ENCODE assay signal across 1 cellular context in the genomic region with DNA sequence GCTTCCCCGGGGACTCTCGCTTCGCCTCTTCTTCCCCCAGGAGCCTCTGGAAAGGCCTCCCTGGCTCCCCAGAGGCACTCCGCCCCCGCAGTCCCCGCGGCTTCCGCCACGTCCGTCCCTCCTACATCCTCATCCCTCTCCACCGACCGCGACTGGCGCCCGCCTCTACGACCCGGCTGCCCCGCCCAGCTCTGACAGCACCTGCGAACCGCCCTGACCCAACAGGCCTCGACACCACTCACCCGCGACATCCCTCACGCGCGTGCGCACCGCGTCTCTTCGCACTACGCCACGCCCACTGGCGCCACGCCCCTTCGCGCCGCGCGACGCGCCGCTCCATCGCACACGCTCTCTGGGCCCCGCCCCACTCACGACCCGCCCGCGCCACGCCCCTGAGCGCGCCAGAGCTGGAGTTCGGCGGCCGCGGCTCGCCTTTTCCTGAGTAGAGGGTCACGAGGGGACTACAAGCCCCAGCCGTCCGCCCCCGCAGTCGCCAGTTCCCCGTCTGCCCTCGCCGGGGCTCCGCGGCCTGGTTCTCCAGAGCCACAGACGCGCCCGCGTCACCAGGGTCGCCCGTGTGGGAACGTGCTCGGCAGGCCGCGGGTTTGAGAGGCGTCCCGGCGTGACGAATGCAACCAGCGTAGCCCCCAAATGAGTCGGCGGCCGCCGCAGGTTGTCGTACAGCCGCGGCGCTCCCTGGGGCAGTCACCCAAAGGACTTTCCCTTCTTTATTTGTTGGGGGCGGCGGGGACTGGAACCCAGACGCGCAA.
A peak's percentile ranks its signal among the peaks of the same experiment; 100 is the strongest.
TF ChIP-seq lines count a peak whose summit lies in the region.

No MANE protein-coding gene starts in this region.

TF ChIP-seq in HepG2, 621 proteins besides CTCF, POLR2A, EP300 and RAD21 (continued from another document and continues in another):
- no peak for TF ChIP-seq CCAR2 (optimal IDR thresholded peaks at IDR 0.05; ENCODE audit: low read depth, low read length)
- TF ChIP-seq, protein P1, sequence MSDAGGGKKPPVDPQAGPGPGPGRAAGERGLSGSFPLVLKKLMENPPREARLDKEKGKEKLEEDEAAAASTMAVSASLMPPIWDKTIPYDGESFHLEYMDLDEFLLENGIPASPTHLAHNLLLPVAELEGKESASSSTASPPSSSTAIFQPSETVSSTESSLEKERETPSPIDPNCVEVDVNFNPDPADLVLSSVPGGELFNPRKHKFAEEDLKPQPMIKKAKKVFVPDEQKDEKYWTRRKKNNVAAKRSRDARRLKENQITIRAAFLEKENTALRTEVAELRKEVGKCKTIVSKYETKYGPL (CRISPR knock-in tag; IDR thresholded peaks at IDR 0.05) = peak; percentile 59; the same call in 1 of the 2 replicates
- TF ChIP-seq ZNF124 (CRISPR knock-in tag; IDR thresholded peaks at IDR 0.05) = peak; percentile 91
- TF ChIP-seq CREB1 (IDR thresholded peaks at IDR 0.05) = peak; percentile 60; the same call in 1 of the 2 replicates
- TF ChIP-seq CREB1 (CRISPR knock-in tag; IDR thresholded peaks at IDR 0.05) = no peak
- TF ChIP-seq, protein P2, sequence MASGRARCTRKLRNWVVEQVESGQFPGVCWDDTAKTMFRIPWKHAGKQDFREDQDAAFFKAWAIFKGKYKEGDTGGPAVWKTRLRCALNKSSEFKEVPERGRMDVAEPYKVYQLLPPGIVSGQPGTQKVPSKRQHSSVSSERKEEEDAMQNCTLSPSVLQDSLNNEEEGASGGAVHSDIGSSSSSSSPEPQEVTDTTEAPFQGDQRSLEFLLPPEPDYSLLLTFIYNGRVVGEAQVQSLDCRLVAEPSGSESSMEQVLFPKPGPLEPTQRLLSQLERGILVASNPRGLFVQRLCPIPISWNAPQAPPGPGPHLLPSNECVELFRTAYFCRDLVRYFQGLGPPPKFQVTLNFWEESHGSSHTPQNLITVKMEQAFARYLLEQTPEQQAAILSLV (CRISPR knock-in tag; IDR thresholded peaks at IDR 0.05; ENCODE audit: borderline replicate concordance) = peak; percentile 95
- TF ChIP-seq MAZ (IDR thresholded peaks at IDR 0.05; ENCODE audit: borderline replicate concordance, low read depth, low read length) = peak; percentile 57
- TF ChIP-seq MAZ (CRISPR knock-in tag; IDR thresholded peaks at IDR 0.05; ENCODE audit: low read depth) = peak; percentile 98
- TF ChIP-seq, protein P3, sequence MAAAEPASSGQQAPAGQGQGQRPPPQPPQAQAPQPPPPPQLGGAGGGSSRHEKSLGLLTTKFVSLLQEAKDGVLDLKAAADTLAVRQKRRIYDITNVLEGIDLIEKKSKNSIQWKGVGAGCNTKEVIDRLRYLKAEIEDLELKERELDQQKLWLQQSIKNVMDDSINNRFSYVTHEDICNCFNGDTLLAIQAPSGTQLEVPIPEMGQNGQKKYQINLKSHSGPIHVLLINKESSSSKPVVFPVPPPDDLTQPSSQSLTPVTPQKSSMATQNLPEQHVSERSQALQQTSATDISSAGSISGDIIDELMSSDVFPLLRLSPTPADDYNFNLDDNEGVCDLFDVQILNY (CRISPR knock-in tag; conservative IDR thresholded peaks at IDR 0.05) = peak; percentile 83; the same call in 1 of the 2 replicates
- TF ChIP-seq, protein P4, sequence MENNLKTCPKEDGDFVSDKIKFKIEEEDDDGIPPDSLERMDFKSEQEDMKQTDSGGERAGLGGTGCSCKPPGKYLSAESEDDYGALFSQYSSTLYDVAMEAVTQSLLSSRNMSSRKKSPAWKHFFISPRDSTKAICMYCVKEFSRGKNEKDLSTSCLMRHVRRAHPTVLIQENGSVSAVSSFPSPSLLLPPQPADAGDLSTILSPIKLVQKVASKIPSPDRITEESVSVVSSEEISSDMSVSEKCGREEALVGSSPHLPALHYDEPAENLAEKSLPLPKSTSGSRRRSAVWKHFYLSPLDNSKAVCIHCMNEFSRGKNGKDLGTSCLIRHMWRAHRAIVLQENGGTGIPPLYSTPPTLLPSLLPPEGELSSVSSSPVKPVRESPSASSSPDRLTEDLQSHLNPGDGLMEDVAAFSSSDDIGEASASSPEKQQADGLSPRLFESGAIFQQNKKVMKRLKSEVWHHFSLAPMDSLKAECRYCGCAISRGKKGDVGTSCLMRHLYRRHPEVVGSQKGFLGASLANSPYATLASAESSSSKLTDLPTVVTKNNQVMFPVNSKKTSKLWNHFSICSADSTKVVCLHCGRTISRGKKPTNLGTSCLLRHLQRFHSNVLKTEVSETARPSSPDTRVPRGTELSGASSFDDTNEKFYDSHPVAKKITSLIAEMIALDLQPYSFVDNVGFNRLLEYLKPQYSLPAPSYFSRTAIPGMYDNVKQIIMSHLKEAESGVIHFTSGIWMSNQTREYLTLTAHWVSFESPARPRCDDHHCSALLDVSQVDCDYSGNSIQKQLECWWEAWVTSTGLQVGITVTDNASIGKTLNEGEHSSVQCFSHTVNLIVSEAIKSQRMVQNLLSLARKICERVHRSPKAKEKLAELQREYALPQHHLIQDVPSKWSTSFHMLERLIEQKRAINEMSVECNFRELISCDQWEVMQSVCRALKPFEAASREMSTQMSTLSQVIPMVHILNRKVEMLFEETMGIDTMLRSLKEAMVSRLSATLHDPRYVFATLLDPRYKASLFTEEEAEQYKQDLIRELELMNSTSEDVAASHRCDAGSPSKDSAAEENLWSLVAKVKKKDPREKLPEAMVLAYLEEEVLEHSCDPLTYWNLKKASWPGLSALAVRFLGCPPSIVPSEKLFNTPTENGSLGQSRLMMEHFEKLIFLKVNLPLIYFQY (CRISPR knock-in tag; IDR thresholded peaks at IDR 0.05; ENCODE audit: borderline replicate concordance) = peak; percentile 99
- TF ChIP-seq ZNF746 (CRISPR knock-in tag; IDR thresholded peaks at IDR 0.05) = peak; percentile 95
- TF ChIP-seq ZNF660 (CRISPR knock-in tag; IDR thresholded peaks at IDR 0.05; ENCODE audit: borderline replicate concordance, low read depth) = no peak; the same call in 1 of the 2 replicates
- TF ChIP-seq FOXC1 (CRISPR knock-in tag; IDR thresholded peaks at IDR 0.05; ENCODE audit: borderline replicate concordance) = peak; percentile 94; the same call in 1 of the 2 replicates
- TF ChIP-seq POLR2AphosphoS2 (IDR thresholded peaks at IDR 0.05; ENCODE audit: low read depth, low read length) = no peak
- TF ChIP-seq BRD4 (CRISPR knock-in tag; IDR thresholded peaks at IDR 0.05) = peak; percentile 78
- peak; percentile 83 for TF ChIP-seq MED1 (CRISPR knock-in tag; IDR thresholded peaks at IDR 0.05)
- TF ChIP-seq, protein P5, sequence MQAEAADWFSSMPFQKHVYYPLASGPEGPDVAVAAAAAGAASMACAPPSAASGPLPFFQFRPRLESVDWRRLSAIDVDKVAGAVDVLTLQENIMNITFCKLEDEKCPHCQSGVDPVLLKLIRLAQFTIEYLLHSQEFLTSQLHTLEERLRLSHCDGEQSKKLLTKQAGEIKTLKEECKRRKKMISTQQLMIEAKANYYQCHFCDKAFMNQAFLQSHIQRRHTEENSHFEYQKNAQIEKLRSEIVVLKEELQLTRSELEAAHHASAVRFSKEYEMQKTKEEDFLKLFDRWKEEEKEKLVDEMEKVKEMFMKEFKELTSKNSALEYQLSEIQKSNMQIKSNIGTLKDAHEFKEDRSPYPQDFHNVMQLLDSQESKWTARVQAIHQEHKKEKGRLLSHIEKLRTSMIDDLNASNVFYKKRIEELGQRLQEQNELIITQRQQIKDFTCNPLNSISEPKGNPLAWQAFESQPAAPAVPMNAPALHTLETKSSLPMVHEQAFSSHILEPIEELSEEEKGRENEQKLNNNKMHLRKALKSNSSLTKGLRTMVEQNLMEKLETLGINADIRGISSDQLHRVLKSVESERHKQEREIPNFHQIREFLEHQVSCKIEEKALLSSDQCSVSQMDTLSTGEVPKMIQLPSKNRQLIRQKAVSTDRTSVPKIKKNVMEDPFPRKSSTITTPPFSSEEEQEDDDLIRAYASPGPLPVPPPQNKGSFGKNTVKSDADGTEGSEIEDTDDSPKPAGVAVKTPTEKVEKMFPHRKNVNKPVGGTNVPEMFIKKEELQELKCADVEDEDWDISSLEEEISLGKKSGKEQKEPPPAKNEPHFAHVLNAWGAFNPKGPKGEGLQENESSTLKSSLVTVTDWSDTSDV (CRISPR knock-in tag; IDR thresholded peaks at IDR 0.05) = peak; percentile 86
- 0 out of 2 replicates have a peak, but pooled peaks have one; percentile 26 for TF ChIP-seq XBP1 (CRISPR knock-in tag; IDR thresholded peaks at IDR 0.05)
- TF ChIP-seq SNRNP70 (IDR thresholded peaks at IDR 0.05; ENCODE audit: low read depth, low read length) = no peak
- no peak for TF ChIP-seq ZNF775 (CRISPR knock-in tag; IDR thresholded peaks at IDR 0.05; ENCODE audit: borderline replicate concordance)
- TF ChIP-seq, protein P6, sequence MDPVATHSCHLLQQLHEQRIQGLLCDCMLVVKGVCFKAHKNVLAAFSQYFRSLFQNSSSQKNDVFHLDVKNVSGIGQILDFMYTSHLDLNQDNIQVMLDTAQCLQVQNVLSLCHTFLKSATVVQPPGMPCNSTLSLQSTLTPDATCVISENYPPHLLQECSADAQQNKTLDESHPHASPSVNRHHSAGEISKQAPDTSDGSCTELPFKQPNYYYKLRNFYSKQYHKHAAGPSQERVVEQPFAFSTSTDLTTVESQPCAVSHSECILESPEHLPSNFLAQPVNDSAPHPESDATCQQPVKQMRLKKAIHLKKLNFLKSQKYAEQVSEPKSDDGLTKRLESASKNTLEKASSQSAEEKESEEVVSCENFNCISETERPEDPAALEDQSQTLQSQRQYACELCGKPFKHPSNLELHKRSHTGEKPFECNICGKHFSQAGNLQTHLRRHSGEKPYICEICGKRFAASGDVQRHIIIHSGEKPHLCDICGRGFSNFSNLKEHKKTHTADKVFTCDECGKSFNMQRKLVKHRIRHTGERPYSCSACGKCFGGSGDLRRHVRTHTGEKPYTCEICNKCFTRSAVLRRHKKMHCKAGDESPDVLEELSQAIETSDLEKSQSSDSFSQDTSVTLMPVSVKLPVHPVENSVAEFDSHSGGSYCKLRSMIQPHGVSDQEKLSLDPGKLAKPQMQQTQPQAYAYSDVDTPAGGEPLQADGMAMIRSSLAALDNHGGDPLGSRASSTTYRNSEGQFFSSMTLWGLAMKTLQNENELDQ (CRISPR knock-in tag; IDR thresholded peaks at IDR 0.05; ENCODE audit: borderline replicate concordance) = no peak
- TF ChIP-seq ISX (CRISPR knock-in tag; conservative IDR thresholded peaks at IDR 0.05) = no peak; the same call in none of the 2 replicates
- TF ChIP-seq, protein P7, sequence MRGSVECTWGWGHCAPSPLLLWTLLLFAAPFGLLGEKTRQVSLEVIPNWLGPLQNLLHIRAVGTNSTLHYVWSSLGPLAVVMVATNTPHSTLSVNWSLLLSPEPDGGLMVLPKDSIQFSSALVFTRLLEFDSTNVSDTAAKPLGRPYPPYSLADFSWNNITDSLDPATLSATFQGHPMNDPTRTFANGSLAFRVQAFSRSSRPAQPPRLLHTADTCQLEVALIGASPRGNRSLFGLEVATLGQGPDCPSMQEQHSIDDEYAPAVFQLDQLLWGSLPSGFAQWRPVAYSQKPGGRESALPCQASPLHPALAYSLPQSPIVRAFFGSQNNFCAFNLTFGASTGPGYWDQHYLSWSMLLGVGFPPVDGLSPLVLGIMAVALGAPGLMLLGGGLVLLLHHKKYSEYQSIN (CRISPR knock-in tag; IDR thresholded peaks at IDR 0.05; ENCODE audit: borderline replicate concordance) = no peak
- TF ChIP-seq, protein P8, sequence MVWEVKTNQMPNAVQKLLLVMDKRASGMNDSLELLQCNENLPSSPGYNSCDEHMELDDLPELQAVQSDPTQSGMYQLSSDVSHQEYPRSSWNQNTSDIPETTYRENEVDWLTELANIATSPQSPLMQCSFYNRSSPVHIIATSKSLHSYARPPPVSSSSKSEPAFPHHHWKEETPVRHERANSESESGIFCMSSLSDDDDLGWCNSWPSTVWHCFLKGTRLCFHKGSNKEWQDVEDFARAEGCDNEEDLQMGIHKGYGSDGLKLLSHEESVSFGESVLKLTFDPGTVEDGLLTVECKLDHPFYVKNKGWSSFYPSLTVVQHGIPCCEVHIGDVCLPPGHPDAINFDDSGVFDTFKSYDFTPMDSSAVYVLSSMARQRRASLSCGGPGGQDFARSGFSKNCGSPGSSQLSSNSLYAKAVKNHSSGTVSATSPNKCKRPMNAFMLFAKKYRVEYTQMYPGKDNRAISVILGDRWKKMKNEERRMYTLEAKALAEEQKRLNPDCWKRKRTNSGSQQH (CRISPR knock-in tag; IDR thresholded peaks at IDR 0.05; ENCODE audit: low read depth) = peak; percentile 5; the same call in 1 of the 2 replicates
- TF ChIP-seq, protein P9, sequence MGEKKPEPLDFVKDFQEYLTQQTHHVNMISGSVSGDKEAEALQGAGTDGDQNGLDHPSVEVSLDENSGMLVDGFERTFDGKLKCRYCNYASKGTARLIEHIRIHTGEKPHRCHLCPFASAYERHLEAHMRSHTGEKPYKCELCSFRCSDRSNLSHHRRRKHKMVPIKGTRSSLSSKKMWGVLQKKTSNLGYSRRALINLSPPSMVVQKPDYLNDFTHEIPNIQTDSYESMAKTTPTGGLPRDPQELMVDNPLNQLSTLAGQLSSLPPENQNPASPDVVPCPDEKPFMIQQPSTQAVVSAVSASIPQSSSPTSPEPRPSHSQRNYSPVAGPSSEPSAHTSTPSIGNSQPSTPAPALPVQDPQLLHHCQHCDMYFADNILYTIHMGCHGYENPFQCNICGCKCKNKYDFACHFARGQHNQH (CRISPR knock-in tag; IDR thresholded peaks at IDR 0.05) = peak; percentile 84
- no peak for TF ChIP-seq NFIC (IDR thresholded peaks at IDR 0.05; ENCODE audit: low read length)
- peak; percentile 93; the same call in 1 of the 2 replicates for TF ChIP-seq MXD4 (CRISPR knock-in tag; IDR thresholded peaks at IDR 0.05)
- TF ChIP-seq, protein P10, sequence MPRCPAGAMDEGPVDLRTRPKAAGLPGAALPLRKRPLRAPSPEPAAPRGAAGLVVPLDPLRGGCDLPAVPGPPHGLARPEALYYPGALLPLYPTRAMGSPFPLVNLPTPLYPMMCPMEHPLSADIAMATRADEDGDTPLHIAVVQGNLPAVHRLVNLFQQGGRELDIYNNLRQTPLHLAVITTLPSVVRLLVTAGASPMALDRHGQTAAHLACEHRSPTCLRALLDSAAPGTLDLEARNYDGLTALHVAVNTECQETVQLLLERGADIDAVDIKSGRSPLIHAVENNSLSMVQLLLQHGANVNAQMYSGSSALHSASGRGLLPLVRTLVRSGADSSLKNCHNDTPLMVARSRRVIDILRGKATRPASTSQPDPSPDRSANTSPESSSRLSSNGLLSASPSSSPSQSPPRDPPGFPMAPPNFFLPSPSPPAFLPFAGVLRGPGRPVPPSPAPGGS (CRISPR knock-in tag; IDR thresholded peaks at IDR 0.05) = peak; percentile 99
- TF ChIP-seq HOXA3 (CRISPR knock-in tag; IDR thresholded peaks at IDR 0.05) = peak; percentile 94
- peak; percentile 73; the same call in 1 of the 2 replicates for TF ChIP-seq ZNF317 (CRISPR knock-in tag; IDR thresholded peaks at IDR 0.05)
- TF ChIP-seq ZNF30 (CRISPR knock-in tag; IDR thresholded peaks at IDR 0.05) = peak; percentile 87; the same call in 1 of the 2 replicates
- TF ChIP-seq, protein P11, sequence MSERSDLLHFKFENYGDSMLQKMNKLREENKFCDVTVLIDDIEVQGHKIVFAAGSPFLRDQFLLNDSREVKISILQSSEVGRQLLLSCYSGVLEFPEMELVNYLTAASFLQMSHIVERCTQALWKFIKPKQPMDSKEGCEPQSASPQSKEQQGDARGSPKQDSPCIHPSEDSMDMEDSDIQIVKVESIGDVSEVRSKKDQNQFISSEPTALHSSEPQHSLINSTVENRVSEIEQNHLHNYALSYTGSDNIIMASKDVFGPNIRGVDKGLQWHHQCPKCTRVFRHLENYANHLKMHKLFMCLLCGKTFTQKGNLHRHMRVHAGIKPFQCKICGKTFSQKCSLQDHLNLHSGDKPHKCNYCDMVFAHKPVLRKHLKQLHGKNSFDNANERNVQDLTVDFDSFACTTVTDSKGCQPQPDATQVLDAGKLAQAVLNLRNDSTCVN (CRISPR knock-in tag; IDR thresholded peaks at IDR 0.05; ENCODE audit: borderline replicate concordance) = 0 out of 2 replicates have a peak, but pooled peaks have one; percentile 50
- peak; percentile 85 for TF ChIP-seq MTA1 (CRISPR knock-in tag; IDR thresholded peaks at IDR 0.05; ENCODE audit: borderline replicate concordance)
- TF ChIP-seq NFE2L2 (IDR thresholded peaks at IDR 0.05; ENCODE audit: low read length) = no peak
- TF ChIP-seq ZNF441 (CRISPR knock-in tag; IDR thresholded peaks at IDR 0.05; ENCODE audit: borderline replicate concordance) = peak; percentile 99
